In the genomic region with DNA sequence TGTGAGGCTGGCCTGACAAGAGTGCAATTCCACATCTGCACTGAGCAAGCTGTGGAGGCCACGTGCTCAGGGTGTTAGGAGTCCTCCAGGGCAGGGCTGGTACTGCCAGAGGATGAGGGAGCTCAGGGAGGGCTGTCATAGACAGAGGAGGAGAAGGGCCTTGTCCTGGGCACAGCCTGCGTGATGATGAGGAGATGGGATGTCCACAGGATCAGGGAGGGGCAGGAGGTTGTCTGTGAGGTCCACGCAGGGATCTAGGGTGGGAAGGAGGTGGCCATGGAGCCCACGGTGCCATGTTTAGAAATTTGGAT, we compare ENCODE assay signal across 26 cellular contexts. TPM values are rescaled to one million over a fixed set of nuclear protein-coding genes. Genes with fewer than 3 reads are reported as not detected.
DNase-seq lines count a peak whose midpoint lies in the region; ATAC-seq, FAIRE-seq and TF ChIP-seq lines count a peak whose summit lies in the region.
"Had no signal": no experiment of that assay in that cellular context is flagged by ENCODE, and none has a peak within 500 bp of the region (broad histone marks: within the 10 kb centered on the region; RNA-seq: fewer than 3 reads in every experiment).

No MANE protein-coding gene starts in this region.

- H3K9me3 ChIP-seq in HepG2 (ENCODE audit: low read length) (no peaks in the 10 kb centered on the region), right lobe of liver (no peaks in the 10 kb centered on the region), spleen (no peaks in the 10 kb centered on the region)
- H3K9me3 ChIP-seq: Caco-2 had no signal

- BruUV-seq in HepG2 (replicated peaks; lab: Mats Ljungman, UMichigan), result no TSS peak

- H3K4me3 ChIP-seq in HepG2 (replicated peaks in 1 of 3; ENCODE audit: insufficient read depth in 1 of 3, low read depth in 2 of 3, low read length in 3 of 3) (no peak overlapping the region), right lobe of liver (no peak overlapping the region), coronary artery (no peak overlapping the region), spleen (no peak overlapping the region)
- H3K4me3 ChIP-seq: GM23248, K562 had no signal

- peaks cover 21% of the 10 kb centered on the region for H3K27me3 Mint-ChIP-seq in neural crest cell (ENCODE audit: low read depth)

- no peaks in the 10 kb centered on the region for H3K9me3 Mint-ChIP-seq in neural crest cell
- H3K9me3 Mint-ChIP-seq: CD4-positive, CD25-positive, alpha-beta regulatory T cell; CD8-positive, alpha-beta memory T cell had no signal

- no peaks in the 10 kb centered on the region for H3K36me3 ChIP-seq in HepG2 (replicated peaks in 1 of 2; ENCODE audit: control insufficient read depth in 1 of 2, insufficient read depth in 2 of 2, low read length in 2 of 2)
- H3K36me3 ChIP-seq in right lobe of liver, result no peaks in the 10 kb centered on the region
- H3K36me3 ChIP-seq in spleen, result no peaks in the 10 kb centered on the region

- TF ChIP-seq EP300 in HepG2 (IDR thresholded peaks at IDR 0.05; ENCODE audit: low read depth in 2 of 2, low read length in 2 of 2) (no peak), HepG2 (CRISPR knock-in tag; IDR thresholded peaks at IDR 0.05; ENCODE audit: borderline replicate concordance) (no peak)

- H3K27ac ChIP-seq in HepG2 (ENCODE audit: extremely low read length, insufficient read depth, low read length) (no peak overlapping the region), right lobe of liver (no peak overlapping the region), coronary artery (no peak overlapping the region), spleen (no peak overlapping the region)
- H3K27ac ChIP-seq: GM23248, HL-60 had no signal

- H3K79me2 ChIP-seq in HepG2 (ENCODE audit: insufficient read depth, low read length), result no peaks in the 10 kb centered on the region

- in situ Hi-C loops in HepG2 (cut with HindIII; ENCODE audit: extremely low pct_ligation_motif_present, low pct_unique_long_range_greater_than_20kb), result no loop called here

- intact Hi-C loops in HepG2 (cut with micrococcal nuclease; ENCODE audit: unreplicated experiment) (no loop called here), right lobe of liver (cut with DNase I) (no loop called here), spleen (cut with DNase I; ENCODE audit: low total_unique reads) (no loop called here)

- TF ChIP-seq POLR2A in HepG2 (IDR thresholded peaks at IDR 0.05; ENCODE audit: insufficient read depth in 1 of 2, low read depth in 2 of 2, low read length in 2 of 2), result no peak
- TF ChIP-seq POLR2A in right lobe of liver (IDR thresholded peaks at IDR 0.05), result no peak
- no peak for TF ChIP-seq POLR2A in spleen (IDR thresholded peaks at IDR 0.05)

- H3K4me3 Mint-ChIP-seq in neural crest cell, result no peak overlapping the region
- H3K4me3 Mint-ChIP-seq: CD4-positive, CD25-positive, alpha-beta regulatory T cell; CD8-positive, alpha-beta memory T cell had no signal

- DNase-seq in HepG2 (ENCODE audit: low spot score) (no peak), right lobe of liver (no peak), coronary artery (ENCODE audit: low spot score) (peak; percentile 35), neural crest cell (ENCODE audit: low read depth, low spot score) (no peak), spleen (peak; percentile 2), UCSD-AML1 (lab: John Stamatoyannopoulos, UW; ENCODE audit: unreplicated experiment) (no peak)
- no peak for DNase-seq in activated CD4-positive, alpha-beta T cell treated with anti-CD3 and anti-CD28 coated beads for 4 hours
- DNase-seq: 8988T; C1 segment of cervical spinal cord; CD4-positive, CD25-positive, alpha-beta regulatory T cell; CD8-positive, alpha-beta memory T cell; GM23248; HCEC 1CT; IMR-90 had no signal

- no peak overlapping the region for H2AFZ ChIP-seq in HepG2 (ENCODE audit: low read length)
- H2AFZ ChIP-seq: GM23248 had no signal

- H3K9ac ChIP-seq in HepG2 (ENCODE audit: insufficient read depth, low read depth, low read length), result no peak overlapping the region
- H3K9ac ChIP-seq: GM23248 had no signal

- ATAC-seq in HepG2 (peak; percentile 35; the same call in 1 of the 3 replicates), right lobe of liver (no peak), GM18873 (IDR thresholded peaks at IDR 0.05; ENCODE audit: low FRiP score, unreplicated experiment) (no peak)
- ATAC-seq: K562 had no signal

- H3K27me3 ChIP-seq in HepG2 (ENCODE audit: control insufficient read depth in 1 of 2, insufficient read depth in 2 of 2, low read length in 2 of 2) (peaks cover 0 to 33% of the 10 kb centered on the region in 2 experiments; a peak in 3 of 5 replicates), right lobe of liver (peaks cover 0 to 6% of the 10 kb centered on the region in 2 donors), spleen (replicated peaks in 1 of 7) (peaks cover 0 to 67% (median 16%) of the 10 kb centered on the region in 7 donors)

- WGBS in HepG2 (ENCODE audit: low lambda C conversion rate), result 0% methylated on average over 3 of the region's 4 CpGs
- WGBS in right lobe of liver (ENCODE audit: insufficient coverage, low coverage, low lambda C conversion rate, missing lambda C conversion rate), result 59% methylated on average over 3 of the region's 4 CpGs
- 68 to 81% (median 78%) methylated on average over 4 of the region's 4 CpGs for WGBS in spleen, 5 donors

- H4K20me1 ChIP-seq in HepG2 (ENCODE audit: insufficient read depth, low read length), result peaks cover 3% of the 10 kb centered on the region; the same call in 1 of the 2 replicates

- no peaks in the 10 kb centered on the region for H3K36me3 Mint-ChIP-seq in neural crest cell (ENCODE audit: low read depth)
- H3K36me3 Mint-ChIP-seq: CD4-positive, CD25-positive, alpha-beta regulatory T cell; CD8-positive, alpha-beta memory T cell had no signal

- no peaks in the 10 kb centered on the region for H3K4me1 Mint-ChIP-seq in neural crest cell
- H3K4me1 Mint-ChIP-seq: CD4-positive, CD25-positive, alpha-beta regulatory T cell had no signal

- H3K4me2 ChIP-seq in HepG2 (ENCODE audit: low read depth, low read length), result no peak overlapping the region

- FAIRE-seq in HepG2 (lab: Jason Lieb, UNC), result no peak
- FAIRE-seq: D721Med, G401.6, GM12891, GM18507, H54, K562 had no signal

- POLR2A ChIA-PET in HepG2 (lab: Yijun Ruan, JAX), result no interaction called here

- CTCF ChIA-PET in HepG2 (lab: Yijun Ruan, JAX; ENCODE audit: low intra/inter-chr PET ratio, low total read pairs), result no interaction called here

- no peak for TF ChIP-seq RAD21 in HepG2 (CRISPR knock-in tag; IDR thresholded peaks at IDR 0.05)

- TF ChIP-seq CTCF in HepG2 (CRISPR knock-in tag; IDR thresholded peaks at IDR 0.05), result no peak
- no peak for TF ChIP-seq CTCF in right lobe of liver (IDR thresholded peaks at IDR 0.05)
- TF ChIP-seq CTCF in coronary artery (IDR thresholded peaks at IDR 0.05), result no peak
- TF ChIP-seq CTCF in neural crest cell (conservative IDR thresholded peaks at IDR 0.05), result no peak
- TF ChIP-seq CTCF in spleen (IDR thresholded peaks at IDR 0.05 in 8 of 11, conservative IDR thresholded peaks at IDR 0.05 in 3 of 11), result no peak

- H3K4me1 ChIP-seq in HepG2 (ENCODE audit: insufficient read depth, low read length) (no peaks in the 10 kb centered on the region), right lobe of liver (no peaks in the 10 kb centered on the region), spleen (peaks cover 0 to 2% (median 0%) of the 10 kb centered on the region in 6 donors)
- H3K4me1 ChIP-seq: Caco-2 had no signal

- H3K27ac Mint-ChIP-seq in neural crest cell (ENCODE audit: unreplicated experiment), result peak overlapping the region; percentile 43
- H3K27ac Mint-ChIP-seq: CD4-positive, CD25-positive, alpha-beta regulatory T cell; CD8-positive, alpha-beta memory T cell had no signal

RNA-seq across cellular contexts. Expression of a gene that starts 30.2 kb away (rescaled TPM):
- total RNA-seq in HepG2 (2016; rRNA removed; fragmentation: Illumina TruSeq; extraction: Trizol) (not detected in 2 replicates), right lobe of liver (not detected), neural crest cell (2.7 and 3.3 TPM in 2 replicates), spleen (not detected)
- not detected in 2 replicates for total RNA-seq in HepG2 (2016; cell fraction: cytosol; rRNA removed; fragmentation: Illumina TruSeq; extraction: Trizol; ENCODE audit: low read depth)
- not detected in 2 replicates for total RNA-seq in HepG2 (2016; cell fraction: insoluble cytoplasmic fraction; rRNA removed; fragmentation: Illumina TruSeq; extraction: Trizol)
- total RNA-seq in HepG2 (2016; cell fraction: membrane; rRNA removed; fragmentation: Illumina TruSeq; extraction: Trizol), result not detected in 2 replicates
- total RNA-seq in HepG2 (2016; cell fraction: nucleus; rRNA removed; fragmentation: Illumina TruSeq; extraction: Trizol), result not detected in 2 replicates
- polyA plus RNA-seq in HepG2 (2011; rRNA removed) (not detected in 2 replicates), spleen (not detected)
- not detected in 2 replicates for polyA plus RNA-seq in HepG2 (2011; cell fraction: cytosol; rRNA removed)
- polyA plus RNA-seq in HepG2 (2011; cell fraction: nucleus; rRNA removed), result not detected in 2 replicates
- not detected in 2 replicates for polyA plus RNA-seq in HepG2 (2012)
- polyA plus RNA-seq in HepG2 (2016; cell fraction: cytosol; fragmentation: Illumina TruSeq; extraction: Trizol; ENCODE audit: low read depth), result not detected in 2 replicates
- not detected in 2 replicates for polyA plus RNA-seq in HepG2 (2016; cell fraction: insoluble cytoplasmic fraction; fragmentation: Illumina TruSeq; extraction: Trizol; ENCODE audit: low read depth)
- polyA plus RNA-seq in HepG2 (2016; cell fraction: membrane; fragmentation: Illumina TruSeq; extraction: Trizol; ENCODE audit: low read depth), result not detected in 2 replicates
- polyA plus RNA-seq in HepG2 (2016; cell fraction: nucleus; fragmentation: Illumina TruSeq; extraction: Trizol; ENCODE audit: insufficient read depth, low read depth), result not detected in 2 replicates
- not detected in 2 replicates for polyA minus RNA-seq in HepG2 (2011; rRNA and poly(A)+ RNA removed; ENCODE audit: low replicate concordance)
- polyA minus RNA-seq in HepG2 (2011; cell fraction: cytosol; rRNA and poly(A)+ RNA removed), result not detected in 2 replicates
- not detected in 2 replicates for polyA minus RNA-seq in HepG2 (2011; cell fraction: nucleus; rRNA and poly(A)+ RNA removed)
- total RNA-seq: CD4-positive, CD25-positive, alpha-beta regulatory T cell; CD8-positive, alpha-beta memory T cell; GM23248; HT1080; IMR-90; K562 had no signal
- polyA plus RNA-seq: AG04450; CD4-positive, CD25-positive, alpha-beta regulatory T cell; CD8-positive, alpha-beta memory T cell; GM23248; IMR-90; K562 had no signal

RNA-seq across cellular contexts. Expression of a gene that starts 33.9 kb away (rescaled TPM):
- total RNA-seq in HepG2 (2016; rRNA removed; fragmentation: Illumina TruSeq; extraction: Trizol) (not detected in 2 replicates), right lobe of liver (not detected), neural crest cell (16.7 and 17.9 TPM in 2 replicates), spleen (not detected)
- total RNA-seq in HepG2 (2016; cell fraction: cytosol; rRNA removed; fragmentation: Illumina TruSeq; extraction: Trizol; ENCODE audit: low read depth), result not detected in 2 replicates
- total RNA-seq in HepG2 (2016; cell fraction: insoluble cytoplasmic fraction; rRNA removed; fragmentation: Illumina TruSeq; extraction: Trizol), result not detected in 2 replicates
- not detected in 2 replicates for total RNA-seq in HepG2 (2016; cell fraction: membrane; rRNA removed; fragmentation: Illumina TruSeq; extraction: Trizol)
- not detected in 2 replicates for total RNA-seq in HepG2 (2016; cell fraction: nucleus; rRNA removed; fragmentation: Illumina TruSeq; extraction: Trizol)
- polyA plus RNA-seq in HepG2 (2011; rRNA removed) (not detected in 2 replicates), spleen (not detected)
- polyA plus RNA-seq in HepG2 (2011; cell fraction: cytosol; rRNA removed), result not detected in 2 replicates
- not detected in 2 replicates for polyA plus RNA-seq in HepG2 (2011; cell fraction: nucleus; rRNA removed)
- not detected in 2 replicates for polyA plus RNA-seq in HepG2 (2012)
- not detected in 2 replicates for polyA plus RNA-seq in HepG2 (2016; cell fraction: cytosol; fragmentation: Illumina TruSeq; extraction: Trizol; ENCODE audit: low read depth)
- polyA plus RNA-seq in HepG2 (2016; cell fraction: insoluble cytoplasmic fraction; fragmentation: Illumina TruSeq; extraction: Trizol; ENCODE audit: low read depth), result not detected in 2 replicates
- polyA plus RNA-seq in HepG2 (2016; cell fraction: membrane; fragmentation: Illumina TruSeq; extraction: Trizol; ENCODE audit: low read depth), result not detected in 2 replicates
- not detected in 2 replicates for polyA plus RNA-seq in HepG2 (2016; cell fraction: nucleus; fragmentation: Illumina TruSeq; extraction: Trizol; ENCODE audit: insufficient read depth, low read depth)
- 0.09 TPM in 1 of 2 replicates, not detected in the other for polyA minus RNA-seq in HepG2 (2011; rRNA and poly(A)+ RNA removed; ENCODE audit: low replicate concordance)
- polyA minus RNA-seq in HepG2 (2011; cell fraction: cytosol; rRNA and poly(A)+ RNA removed), result not detected in 2 replicates
- not detected in 2 replicates for polyA minus RNA-seq in HepG2 (2011; cell fraction: nucleus; rRNA and poly(A)+ RNA removed)
- total RNA-seq: Caco-2; CD4-positive, CD25-positive, alpha-beta regulatory T cell; CD8-positive, alpha-beta memory T cell; GM23248; HT1080; IMR-90; K562 had no signal
- polyA plus RNA-seq: AG04450; CD4-positive, CD25-positive, alpha-beta regulatory T cell; CD8-positive, alpha-beta memory T cell; GM23248; IMR-90; K562 had no signal

RNA-seq across cellular contexts. Expression of a gene that starts 35.5 kb away (rescaled TPM):
- total RNA-seq in HepG2 (2016; rRNA removed; fragmentation: Illumina TruSeq; extraction: Trizol) (not detected in 2 replicates), right lobe of liver (not detected), neural crest cell (0.14 TPM in 1 of 2 replicates, not detected in the other), spleen (not detected)
- total RNA-seq in HepG2 (2016; cell fraction: cytosol; rRNA removed; fragmentation: Illumina TruSeq; extraction: Trizol; ENCODE audit: low read depth), result not detected in 2 replicates
- total RNA-seq in HepG2 (2016; cell fraction: insoluble cytoplasmic fraction; rRNA removed; fragmentation: Illumina TruSeq; extraction: Trizol), result not detected in 2 replicates
- not detected in 2 replicates for total RNA-seq in HepG2 (2016; cell fraction: membrane; rRNA removed; fragmentation: Illumina TruSeq; extraction: Trizol)
- not detected in 2 replicates for total RNA-seq in HepG2 (2016; cell fraction: nucleus; rRNA removed; fragmentation: Illumina TruSeq; extraction: Trizol)
- polyA plus RNA-seq in HepG2 (2011; rRNA removed) (not detected in 2 replicates), spleen (not detected)
- not detected in 2 replicates for polyA plus RNA-seq in HepG2 (2011; cell fraction: cytosol; rRNA removed)
- polyA plus RNA-seq in HepG2 (2011; cell fraction: nucleus; rRNA removed), result not detected in 2 replicates
- polyA plus RNA-seq in HepG2 (2012), result not detected in 2 replicates
- not detected in 2 replicates for polyA plus RNA-seq in HepG2 (2016; cell fraction: cytosol; fragmentation: Illumina TruSeq; extraction: Trizol; ENCODE audit: low read depth)
- polyA plus RNA-seq in HepG2 (2016; cell fraction: insoluble cytoplasmic fraction; fragmentation: Illumina TruSeq; extraction: Trizol; ENCODE audit: low read depth), result not detected in 2 replicates
- not detected in 2 replicates for polyA plus RNA-seq in HepG2 (2016; cell fraction: membrane; fragmentation: Illumina TruSeq; extraction: Trizol; ENCODE audit: low read depth)
- not detected in 2 replicates for polyA plus RNA-seq in HepG2 (2016; cell fraction: nucleus; fragmentation: Illumina TruSeq; extraction: Trizol; ENCODE audit: insufficient read depth, low read depth)
- polyA minus RNA-seq in HepG2 (2011; rRNA and poly(A)+ RNA removed; ENCODE audit: low replicate concordance), result not detected in 2 replicates
- not detected in 2 replicates for polyA minus RNA-seq in HepG2 (2011; cell fraction: cytosol; rRNA and poly(A)+ RNA removed)
- polyA minus RNA-seq in HepG2 (2011; cell fraction: nucleus; rRNA and poly(A)+ RNA removed), result not detected in 2 replicates
- total RNA-seq: A673; Caco-2; CD4-positive, CD25-positive, alpha-beta regulatory T cell; CD8-positive, alpha-beta memory T cell; GM23248; HT1080; IMR-90; K562 had no signal
- polyA plus RNA-seq: AG04450; CD4-positive, CD25-positive, alpha-beta regulatory T cell; CD8-positive, alpha-beta memory T cell; GM23248; IMR-90; K562 had no signal

Comparison
In these comparisons a context has a peak if more than half of its experiments do, and no peak if none do; other contexts are left out.
1. DNase-seq: peak in coronary artery (single experiment) and spleen (single experiment); none in HepG2 (single experiment), right lobe of liver (0 of 3), neural crest cell (single experiment), activated CD4-positive, alpha-beta T cell treated with anti-CD3 and anti-CD28 coated beads for 4 hours (0 of 2) and UCSD-AML1 (single experiment).
2. RNA of a gene that starts 33.9 kb away (total RNA-seq): 16.7 to 17.9 TPM in neural crest cell; not detected in HepG2, not detected in right lobe of liver and not detected in spleen; every median in the first group is over 10 times any median in the second.